ENCODE assay signal across 9 cellular contexts in the genomic region with DNA sequence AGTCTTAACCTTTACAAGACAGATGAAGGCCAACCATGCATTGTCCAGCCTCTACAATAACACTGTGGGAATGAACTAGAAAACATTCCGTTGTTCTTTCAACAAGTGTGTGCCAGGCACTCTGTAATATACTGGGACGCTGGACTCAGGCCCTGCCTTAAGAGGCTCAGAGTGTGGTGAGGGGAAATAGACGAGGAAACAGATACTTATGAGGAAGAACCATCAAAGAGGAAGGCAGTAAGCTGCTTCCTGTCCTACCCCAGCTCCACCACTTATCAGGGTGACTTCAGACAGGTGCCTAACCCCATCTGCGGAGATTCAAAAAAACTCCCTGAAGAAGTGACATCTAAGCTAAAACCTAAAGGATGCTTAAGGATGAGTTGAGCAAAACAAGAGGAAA. TPM values are rescaled to one million over a fixed set of nuclear protein-coding genes. Genes with fewer than 3 reads are reported as not detected.
DNase-seq lines count a peak whose midpoint lies in the region; ATAC-seq and TF ChIP-seq lines count a peak whose summit lies in the region.
"Had no signal": no experiment of that assay in that cellular context is flagged by ENCODE, and none has a peak within 500 bp of the region (broad histone marks: within the 10 kb centered on the region; RNA-seq: fewer than 3 reads in every experiment).

No MANE protein-coding gene starts in this region.

- peak overlapping the region; percentile 96 for H3K27ac Mint-ChIP-seq in HFFc6

- intact Hi-C loops in left colon (cut with DNase I, micrococcal nuclease) = no loop called here

- no peaks in the 10 kb centered on the region for H3K9me3 Mint-ChIP-seq in HFFc6

- no peak overlapping the region for H3K4me3 Mint-ChIP-seq in HFFc6

- DNase-seq in AML-193 (lab: John Stamatoyannopoulos, UW) = peak; percentile 54 to 73
- DNase-seq in HFFc6 = no peak
- DNase-seq in UCSD-AML1 (lab: John Stamatoyannopoulos, UW; ENCODE audit: unreplicated experiment) = peak; percentile 38
- no peak for DNase-seq in left colon
- DNase-seq in midbrain (lab: John Stamatoyannopoulos, UW) = no peak
- DNase-seq in SW 1271 (lab: John Stamatoyannopoulos, UW) = no peak
- DNase-seq: NCI-H187 had no signal

- no peaks in the 10 kb centered on the region for H3K36me3 Mint-ChIP-seq in HFFc6 (ENCODE audit: low read depth)

- peaks cover 1% of the 10 kb centered on the region for H3K27me3 Mint-ChIP-seq in HFFc6 (ENCODE audit: insufficient read depth)

- no peak for TF ChIP-seq CTCF in HFFc6 (IDR thresholded peaks at IDR 0.05)

- H3K4me1 Mint-ChIP-seq in HFFc6 (ENCODE audit: low read depth) = peaks cover 63% of the 10 kb centered on the region

- peak; percentile 11 for ATAC-seq in left colon
- no peak for ATAC-seq in HG02759 (IDR thresholded peaks at IDR 0.05; ENCODE audit: unreplicated experiment)
- no peak for ATAC-seq in GM18867 (IDR thresholded peaks at IDR 0.05; ENCODE audit: unreplicated experiment)

RNA-seq across cellular contexts. Expression of a gene that starts 8.9 kb away (rescaled TPM):
- 100 to 1,000 TPM; 123 to 148 (median 135) TPM for total RNA-seq in HFFc6 (2021; fragmentation: NEBNext Ultra II Directional; extraction: Animal tissue kit (Norgen Biotek cat#: 25700))
- 10 to 100 TPM; 58.4 to 64.0 TPM for total RNA-seq in left colon

Comparison
In these comparisons a context has a peak if more than half of its experiments do, and no peak if none do; other contexts are left out.
1. DNase-seq: peak in AML-193 (2 of 2) and UCSD-AML1 (single experiment); none in HFFc6 (single experiment), left colon (0 of 2), midbrain (single experiment) and SW 1271 (0 of 2).